Comparison of ENCODE assay signal across 27 cellular contexts in the genomic region with DNA sequence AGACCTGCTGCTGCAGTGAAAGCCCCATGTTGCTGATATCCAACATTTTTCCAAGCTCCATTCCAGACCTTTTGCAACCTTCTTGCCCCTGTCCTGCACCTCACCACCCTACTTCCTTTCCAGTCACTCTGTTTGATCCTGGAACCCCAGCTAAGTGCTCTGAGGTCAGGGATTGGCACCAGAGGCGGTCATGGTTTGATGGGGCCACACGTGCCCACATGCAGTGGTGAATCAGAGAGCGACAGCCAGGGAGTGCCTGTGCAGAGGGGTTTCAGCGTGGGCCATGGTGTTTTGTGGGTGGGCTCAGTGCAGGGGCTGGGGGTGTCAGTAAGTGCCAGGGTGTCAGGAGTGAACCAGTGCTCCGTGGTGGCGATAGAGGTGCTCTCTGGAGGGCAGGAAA. TPM values are rescaled to one million over a fixed set of nuclear protein-coding genes. Genes with fewer than 3 reads are reported as not detected.
DNase-seq lines count a peak whose midpoint lies in the region; ATAC-seq and TF ChIP-seq lines count a peak whose summit lies in the region.
"Had no signal": no experiment of that assay in that cellular context is flagged by ENCODE, and none has a peak within 500 bp of the region (broad histone marks: within the 10 kb centered on the region; RNA-seq: fewer than 3 reads in every experiment).

No MANE protein-coding gene starts in this region.

- peaks cover 50% of the 10 kb centered on the region for H3K36me3 Mint-ChIP-seq in HFFc6 (ENCODE audit: low read depth)
- peaks cover 39% of the 10 kb centered on the region for H3K36me3 Mint-ChIP-seq in chondrocyte (ENCODE audit: low read depth)
- H3K36me3 Mint-ChIP-seq in nephron progenitor cell (ENCODE audit: low read depth) = peaks cover 47% of the 10 kb centered on the region
- no peaks in the 10 kb centered on the region for H3K36me3 Mint-ChIP-seq in stimulated activated effector memory CD8-positive, alpha-beta T cell treated with anti-CD3 and anti-CD28 coated beads, Interleukin-12 subunit alpha, Interleukin-12 subunit beta, amount 100 ng/mL, for 72 hours
- H3K36me3 Mint-ChIP-seq: activated CD4-positive, alpha-beta memory T cell treated with anti-CD3 and anti-CD28 coated beads for 36 hours; activated naive CD8-positive, alpha-beta T cell had no signal

- H3K4me1 Mint-ChIP-seq in HFFc6 (ENCODE audit: low read depth) (peaks cover 96% of the 10 kb centered on the region), chondrocyte (ENCODE audit: low read depth) (peaks cover 82% of the 10 kb centered on the region), nephron progenitor cell (peaks cover 80% of the 10 kb centered on the region)
- H3K4me1 Mint-ChIP-seq in stimulated activated effector memory CD8-positive, alpha-beta T cell treated with anti-CD3 and anti-CD28 coated beads, Interleukin-12 subunit alpha, Interleukin-12 subunit beta, amount 100 ng/mL, for 72 hours = peaks cover 11% of the 10 kb centered on the region

- H3K9me3 Mint-ChIP-seq in HFFc6 = no peaks in the 10 kb centered on the region
- no peaks in the 10 kb centered on the region for H3K9me3 Mint-ChIP-seq in chondrocyte (ENCODE audit: low read depth)
- no peaks in the 10 kb centered on the region for H3K9me3 Mint-ChIP-seq in nephron progenitor cell
- no peaks in the 10 kb centered on the region for H3K9me3 Mint-ChIP-seq in stimulated activated effector memory CD8-positive, alpha-beta T cell treated with anti-CD3 and anti-CD28 coated beads, Interleukin-12 subunit alpha, Interleukin-12 subunit beta, amount 100 ng/mL, for 72 hours
- H3K9me3 Mint-ChIP-seq: activated CD4-positive, alpha-beta memory T cell treated with anti-CD3 and anti-CD28 coated beads for 36 hours; IgD-negative memory B cell had no signal

- TF ChIP-seq CTCF in HFFc6 (IDR thresholded peaks at IDR 0.05) (no peak), chondrocyte (IDR thresholded peaks at IDR 0.05) (no peak), nephron progenitor cell (IDR thresholded peaks at IDR 0.05) (no peak)

- peak overlapping the region; percentile 65 for H3K4me3 Mint-ChIP-seq in HFFc6
- H3K4me3 Mint-ChIP-seq in chondrocyte (ENCODE audit: unreplicated experiment) = peak overlapping the region; percentile 10
- no peak overlapping the region for H3K4me3 Mint-ChIP-seq in nephron progenitor cell
- H3K4me3 Mint-ChIP-seq in stimulated activated effector memory CD8-positive, alpha-beta T cell treated with anti-CD3 and anti-CD28 coated beads, Interleukin-12 subunit alpha, Interleukin-12 subunit beta, amount 100 ng/mL, for 72 hours = no peak overlapping the region
- H3K4me3 Mint-ChIP-seq: activated CD4-positive, alpha-beta memory T cell treated with anti-CD3 and anti-CD28 coated beads for 36 hours; activated naive CD8-positive, alpha-beta T cell; IgD-negative memory B cell had no signal

- H3K27ac Mint-ChIP-seq in HFFc6 (peak overlapping the region; percentile 79), chondrocyte (ENCODE audit: unreplicated experiment) (peak overlapping the region; percentile 80), nephron progenitor cell (peak overlapping the region; percentile 62)
- H3K27ac Mint-ChIP-seq in stimulated activated effector memory CD8-positive, alpha-beta T cell treated with anti-CD3 and anti-CD28 coated beads, Interleukin-12 subunit alpha, Interleukin-12 subunit beta, amount 100 ng/mL, for 72 hours = peak overlapping the region; percentile 27
- H3K27ac Mint-ChIP-seq: activated CD4-positive, alpha-beta memory T cell treated with anti-CD3 and anti-CD28 coated beads for 36 hours; activated naive CD8-positive, alpha-beta T cell had no signal

- ATAC-seq in stimulated activated effector memory CD8-positive, alpha-beta T cell treated with anti-CD3 and anti-CD28 coated beads, Interleukin-12 subunit alpha, Interleukin-12 subunit beta, amount 100 ng/mL, for 72 hours = no peak
- ATAC-seq: activated CD4-positive, CD25-positive, alpha-beta regulatory T cell treated with anti-CD3 and anti-CD28 coated beads, Interleukin-2, amount 50 U/mL, for 24 hours had no signal

- no peak for DNase-seq in HFFc6
- DNase-seq in chondrocyte (ENCODE audit: low spot score) = no peak
- no peak for DNase-seq in nephron progenitor cell
- no peak for DNase-seq in stimulated activated effector memory CD8-positive, alpha-beta T cell treated with anti-CD3 and anti-CD28 coated beads, Interleukin-12 subunit alpha, Interleukin-12 subunit beta, amount 100 ng/mL, for 72 hours (ENCODE audit: low spot score in 2 of 2)
- no peak for DNase-seq in NCI-H2029 treated with DMSO at 0.1 percent for 48 hours (lab: John Stamatoyannopoulos, UW)
- no peak for DNase-seq in DMS153 treated with DMSO at 0.1 percent for 48 hours (lab: John Stamatoyannopoulos, UW; ENCODE audit: unreplicated experiment)
- DNase-seq in HPDE6-E6E7 (ENCODE audit: extremely low spot score) = no peak
- DNase-seq in NCI-H2196 (lab: John Stamatoyannopoulos, UW; ENCODE audit: unreplicated experiment) = no peak
- DNase-seq: activated CD4-positive, alpha-beta memory T cell treated with anti-CD3 and anti-CD28 coated beads for 36 hours; activated effector memory CD4-positive, alpha-beta T cell treated with Interleukin-2 at 50 U/mL for 16 hours; BE2C; cerebellar nuclear complex; GOT3; kidney glomerular epithelial cell; mammary epithelial cell; NCI-H1105 treated with DMSO at 0.1 percent for 48 hours; NCI-H2081; NCI-H345; NCI-H748 treated with DMSO at 0.1 percent for 48 hours; T-helper 1 cell; upper lobe of right lung had no signal

- H3K27me3 Mint-ChIP-seq in HFFc6 (ENCODE audit: insufficient read depth) (peaks cover 31% of the 10 kb centered on the region), chondrocyte (ENCODE audit: low read depth) (no peaks in the 10 kb centered on the region), nephron progenitor cell (ENCODE audit: low read depth, poor library complexity) (peaks cover 3% of the 10 kb centered on the region)
- H3K27me3 Mint-ChIP-seq: activated CD4-positive, alpha-beta memory T cell treated with anti-CD3 and anti-CD28 coated beads for 36 hours; activated naive CD8-positive, alpha-beta T cell; IgD-negative memory B cell had no signal

RNA-seq across cellular contexts. Expression of gene TPM2, which starts 7.2 kb away (rescaled TPM):
- total RNA-seq in HFFc6 (2021; fragmentation: NEBNext Ultra II Directional; extraction: Animal tissue kit (Norgen Biotek cat#: 25700)) = 1,000 to 10,000 TPM; 1,810 to 3,557 (median 2,546) TPM
- 498 to 2,023 TPM (median 2,016 TPM) in 3 replicates for total RNA-seq in chondrocyte

RNA-seq across cellular contexts. Expression of gene CA9, which starts 8.8 kb away (rescaled TPM):
- under 1 TPM in 1 of 6 experiments, not detected in 5; 0.28 TPM for total RNA-seq in HFFc6 (2021; fragmentation: NEBNext Ultra II Directional; extraction: Animal tissue kit (Norgen Biotek cat#: 25700))
- 2.9 to 3.6 TPM in 2 of 3 replicates, not detected in the other for total RNA-seq in chondrocyte
- total RNA-seq: prostate gland, SJSA1, subcutaneous adipose tissue had no signal

RNA-seq across cellular contexts. Expression of gene ARHGEF39, which starts 17.5 kb away (rescaled TPM):
- 1 to 10 TPM; 1.7 to 4.4 (median 2.6) TPM for total RNA-seq in HFFc6 (2021; fragmentation: NEBNext Ultra II Directional; extraction: Animal tissue kit (Norgen Biotek cat#: 25700))
- 0.79 to 2.3 TPM (median 0.85 TPM) in 3 replicates for total RNA-seq in chondrocyte

RNA-seq across cellular contexts. Expression of gene CCDC107, which starts 24.4 kb away (rescaled TPM):
- 10 to 100 TPM; 22.5 to 29.8 (median 24.6) TPM for total RNA-seq in HFFc6 (2021; fragmentation: NEBNext Ultra II Directional; extraction: Animal tissue kit (Norgen Biotek cat#: 25700))
- 31.1 to 55.2 TPM (median 52.2 TPM) in 3 replicates for total RNA-seq in chondrocyte

RNA-seq across cellular contexts. Expression of gene RMRP, which starts 24.7 kb away (rescaled TPM):
- over 10,000 TPM in 5 of 6 experiments, 1,000 to 10,000 TPM in 1; 9,197 to 39,404 (median 23,537) TPM for total RNA-seq in HFFc6 (2021; fragmentation: NEBNext Ultra II Directional; extraction: Animal tissue kit (Norgen Biotek cat#: 25700))
- 11,782 to 13,339 TPM (median 12,386 TPM) in 3 replicates for total RNA-seq in chondrocyte

Comparison
In these comparisons a context has a peak if more than half of its experiments do, and no peak if none do; other contexts are left out.
1. H3K27ac Mint-ChIP-seq: peak in every context shown above with its lines; median percentile 80 in chondrocyte; 79 in HFFc6; 62 in nephron progenitor cell; 27 in stimulated activated effector memory CD8-positive, alpha-beta T cell treated with anti-CD3 and anti-CD28 coated beads, Interleukin-12 subunit alpha, Interleukin-12 subunit beta, amount 100 ng/mL, for 72 hours.
2. H3K4me3 Mint-ChIP-seq: peak in HFFc6 (single experiment) and chondrocyte (single experiment); none in nephron progenitor cell (single experiment) and stimulated activated effector memory CD8-positive, alpha-beta T cell treated with anti-CD3 and anti-CD28 coated beads, Interleukin-12 subunit alpha, Interleukin-12 subunit beta, amount 100 ng/mL, for 72 hours (single experiment).